13 cellular contexts compared by ENCODE assay signal in the genomic region with DNA sequence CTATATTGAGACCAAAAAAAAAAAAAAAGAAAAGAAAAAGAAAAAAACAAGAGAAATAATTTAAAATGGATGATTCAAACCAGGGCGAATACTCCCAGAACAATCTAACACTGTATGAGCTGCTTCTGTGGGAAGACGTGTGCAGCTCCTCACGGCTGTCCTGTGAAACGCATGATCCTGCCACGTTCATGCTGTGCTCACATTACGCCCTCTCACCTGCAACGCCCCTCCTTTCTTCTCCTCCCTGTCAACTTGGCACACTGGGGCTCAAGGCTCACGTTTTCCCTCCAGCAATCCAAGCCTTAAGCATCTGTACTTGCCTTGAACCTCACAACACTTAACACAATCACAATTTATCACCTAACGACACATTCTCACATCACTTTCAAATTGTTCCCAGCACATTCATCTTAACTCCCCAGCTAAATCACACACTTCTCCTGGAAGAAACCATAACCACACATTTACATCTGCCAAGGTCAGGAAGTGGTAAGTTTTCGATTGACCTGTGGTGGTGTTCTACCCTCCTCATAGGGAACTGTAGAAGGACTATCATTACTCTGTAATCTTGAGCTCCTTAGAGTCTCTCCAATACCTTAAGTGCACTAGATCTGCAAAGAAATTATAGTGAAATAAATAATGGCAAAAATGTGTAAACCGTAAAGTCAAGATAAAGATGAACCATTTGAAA. TPM values are rescaled to one million over a fixed set of nuclear protein-coding genes. Genes with fewer than 3 reads are reported as not detected.
DNase-seq lines count a peak whose midpoint lies in the region; ATAC-seq and TF ChIP-seq lines count a peak whose summit lies in the region.
"Had no signal": no experiment of that assay in that cellular context is flagged by ENCODE, and none has a peak within 500 bp of the region (broad histone marks: within the 10 kb centered on the region; RNA-seq: fewer than 3 reads in every experiment).

No MANE protein-coding gene starts in this region.

- 90% methylated on average over 11 of the region's 11 CpGs for WGBS in mammary epithelial cell (ENCODE audit: low coverage, missing lambda C conversion rate)

- no peaks in the 10 kb centered on the region for H3K9me3 Mint-ChIP-seq in brain

- dilution Hi-C loops in mammary epithelial cell (cut with HindIII; ENCODE audit: low sequenced_read_pairs) = no loop called here

- no TSS peak for BruUV-seq in mammary epithelial cell (replicated peaks; lab: Mats Ljungman, UMichigan)

- H3K27me3 Mint-ChIP-seq in brain = peaks cover under 1% of the 10 kb centered on the region

- H3K9me2 ChIP-seq in OCI-LY1 (ENCODE audit: low read depth, low read length) = no peaks in the 10 kb centered on the region

- intact Hi-C loops in mammary epithelial cell (cut with micrococcal nuclease) = loop anchor here (10.0 kb wide), 1 partner anchor 387 kb away; no protein-coding TSS in a partner anchor

- H3K36me3 ChIP-seq in BLaER1 (peaks cover 64% of the 10 kb centered on the region), OCI-LY1 (ENCODE audit: insufficient read depth, low read length) (peaks cover 60% of the 10 kb centered on the region), mammary epithelial cell (ENCODE audit: insufficient read depth, low read length) (peaks cover 26% of the 10 kb centered on the region)

- ATAC-seq in GM21529 (IDR thresholded peaks at IDR 0.05; ENCODE audit: unreplicated experiment) = no peak

- in situ Hi-C loops in mammary epithelial cell (cut with MboI; ENCODE audit: low sequenced_read_pairs in 2 of 2) = loop anchor here in 1 of 2 donors (10.0 to 25.0 kb wide), 2 partner anchors 87 to 400 kb away; no protein-coding TSS in a partner anchor

- peaks cover 85% of the 10 kb centered on the region for H3K4me1 ChIP-seq in BLaER1
- H3K4me1 ChIP-seq in OCI-LY1 (ENCODE audit: insufficient read depth, low read length, severe bottlenecking) = peaks cover 74% of the 10 kb centered on the region
- H3K4me1 ChIP-seq in mammary epithelial cell (ENCODE audit: insufficient read depth, low read length) = no peaks in the 10 kb centered on the region

- H3K27me3 ChIP-seq in BLaER1 = no peaks in the 10 kb centered on the region
- H3K27me3 ChIP-seq in OCI-LY1 (ENCODE audit: insufficient read depth, low read length) = no peaks in the 10 kb centered on the region
- H3K27me3 ChIP-seq in mammary epithelial cell (ENCODE audit: insufficient read depth, low read length) = no peaks in the 10 kb centered on the region

- H3K27ac ChIP-seq in BLaER1 (no peak overlapping the region), OCI-LY1 (ENCODE audit: low read depth, low read length, poor library complexity, severe bottlenecking) (peak overlapping the region; percentile 96), mammary epithelial cell (ENCODE audit: insufficient read depth, low read depth, low read length) (no peak overlapping the region)
- H3K27ac ChIP-seq: C4-2B had no signal

- H3K9me3 ChIP-seq in BLaER1 (no peaks in the 10 kb centered on the region), OCI-LY1 (ENCODE audit: low read length) (no peaks in the 10 kb centered on the region), mammary epithelial cell (replicated peaks; ENCODE audit: insufficient read depth, low read length) (no peaks in the 10 kb centered on the region)

- H4K20me1 ChIP-seq in BLaER1 (peaks cover 75% of the 10 kb centered on the region), OCI-LY1 (ENCODE audit: insufficient read depth, low read length) (no peaks in the 10 kb centered on the region), mammary epithelial cell (ENCODE audit: insufficient read depth, low read length) (no peaks in the 10 kb centered on the region)

- TF ChIP-seq CTCF in GM12865 (IDR thresholded peaks at IDR 0.05; ENCODE audit: insufficient read depth, low read depth, low read length, missing control alignments) (no peak), OCI-LY1 (IDR thresholded peaks at IDR 0.05; ENCODE audit: low read length) (no peak), brain (conservative IDR thresholded peaks at IDR 0.05) (no peak), mammary epithelial cell (conservative IDR thresholded peaks at IDR 0.05 in 1 of 2, IDR thresholded peaks at IDR 0.05 in 1 of 2; ENCODE audit: extremely low read depth in 1 of 2, insufficient read depth in 1 of 2, low read depth in 1 of 2, low read length in 2 of 2) (no peak)

- H3K4me2 ChIP-seq in BLaER1 (peak overlapping the region; percentile 90), OCI-LY1 (ENCODE audit: low read length) (peak overlapping the region; percentile 33; the same call in 1 of the 2 replicates), mammary epithelial cell (ENCODE audit: insufficient read depth, low read depth, low read length) (no peak overlapping the region)

- H3K36me3 Mint-ChIP-seq in brain = peaks cover 53% of the 10 kb centered on the region

- peaks cover 7% of the 10 kb centered on the region; the same call in 1 of the 2 replicates for H3F3A ChIP-seq in OCI-LY1 (ENCODE audit: insufficient read depth, low read length)

- H3K9ac ChIP-seq in BLaER1 (0 out of 2 replicates have a peak overlapping the region, but pooled peaks have one; percentile 23), OCI-LY1 (ENCODE audit: low read length) (no peak overlapping the region; the same call in 1 of the 2 replicates), mammary epithelial cell (ENCODE audit: insufficient read depth, low read length) (no peak overlapping the region)

- H2AFZ ChIP-seq in OCI-LY1 (ENCODE audit: low read length) (no peak overlapping the region), mammary epithelial cell (ENCODE audit: low read depth, low read length) (no peak overlapping the region)

- H3K4me3 ChIP-seq in BLaER1 (no peak overlapping the region), GM12865 (ENCODE audit: low read depth, low read length) (no peak overlapping the region), OCI-LY1 (ENCODE audit: low read depth, low read length, poor library complexity, severe bottlenecking) (no peak overlapping the region), mammary epithelial cell (replicated peaks in 1 of 3; ENCODE audit: insufficient read depth in 1 of 3, low read depth in 2 of 3, low read length in 3 of 3) (no peak overlapping the region)

- H3K4me3 Mint-ChIP-seq in brain = no peak overlapping the region

- no peaks in the 10 kb centered on the region for H3K4me1 Mint-ChIP-seq in brain

- H3K27ac Mint-ChIP-seq in brain = peak overlapping the region in 3 of 5 experiments; percentile 1 to 81 (median 25)

- DNase-seq in GM12865 (ENCODE audit: low read depth) (peak; percentile 40), DMS153 (lab: John Stamatoyannopoulos, UW) (no peak), ureter (ENCODE audit: low spot score) (no peak), mammary epithelial cell (no peak)
- DNase-seq: activated CD4-positive, alpha-beta T cell treated with anti-CD3 and anti-CD28 coated beads, Interleukin-2, amount 50 U/mL, for 1 hour; dermis blood vessel endothelial cell; NCI-H1048 had no signal

- CTCF ChIA-PET in mammary epithelial cell (lab: Charles Lee; ENCODE audit: low non-redundant PET) = no interaction called here

- H3K79me2 ChIP-seq in OCI-LY1 (ENCODE audit: insufficient read depth, low read length) = no peaks in the 10 kb centered on the region
- no peaks in the 10 kb centered on the region for H3K79me2 ChIP-seq in mammary epithelial cell (ENCODE audit: insufficient read depth, low read length)

RNA-seq across cellular contexts. Expression of a gene that starts 29.1 kb away (rescaled TPM):
- polyA plus RNA-seq in brain (ENCODE audit: insufficient read depth, low read depth, low replicate concordance) (71.6 TPM), mammary epithelial cell (48.8 TPM)
- total RNA-seq in ureter (103 TPM), mammary epithelial cell (100 to 1,000 TPM in 1 of 2 donors, 10 to 100 TPM in 1; 65.0 to 101 TPM)
- polyA minus RNA-seq in mammary epithelial cell = 146 TPM

RNA-seq across cellular contexts. Expression of a gene that starts 45.0 kb away (rescaled TPM):
- polyA plus RNA-seq in brain (ENCODE audit: insufficient read depth, low read depth, low replicate concordance) = 4.1 TPM
- not detected for total RNA-seq in ureter
- not detected for total RNA-seq in mammary epithelial cell
- polyA plus RNA-seq in mammary epithelial cell = not detected
- polyA minus RNA-seq in mammary epithelial cell = not detected
- total RNA-seq: dermis blood vessel endothelial cell, NCI-H460 had no signal

RNA-seq across cellular contexts. Expression of a gene that starts 57.4 kb away (rescaled TPM):
- polyA plus RNA-seq in brain (ENCODE audit: insufficient read depth, low read depth, low replicate concordance) (30.0 TPM), mammary epithelial cell (10.5 TPM)
- total RNA-seq in ureter (18.3 TPM), mammary epithelial cell (10 to 100 TPM; 14.5 to 15.5 TPM)
- 28.5 TPM for polyA minus RNA-seq in mammary epithelial cell

RNA-seq across cellular contexts. Expression of a gene that starts 57.5 kb away (rescaled TPM):
- polyA plus RNA-seq in brain (ENCODE audit: insufficient read depth, low read depth, low replicate concordance) (0.53 TPM), mammary epithelial cell (not detected)
- total RNA-seq in ureter (1.7 TPM), mammary epithelial cell (under 1 TPM; 0.16 to 0.17 TPM)
- not detected for polyA minus RNA-seq in mammary epithelial cell
- total RNA-seq: NCI-H460 had no signal
